In genomic region chr21:45640888-45641479, GRCh38 we compare ENCODE assay signal across 8 cellular contexts. TPM values are rescaled to one million over a fixed set of nuclear protein-coding genes. Genes with fewer than 3 reads are reported as not detected.
DNase-seq lines count a peak whose midpoint lies in the region; ATAC-seq and TF ChIP-seq lines count a peak whose summit lies in the region.

No MANE protein-coding gene starts in this region.

- ATAC-seq in HG03457 (IDR thresholded peaks at IDR 0.05; ENCODE audit: unreplicated experiment) (no peak), SK-N-SH treated with all-trans-retinoic acid at 6 μM for 48 hours (no peak), GM21381 (IDR thresholded peaks at IDR 0.05; ENCODE audit: unreplicated experiment) (no peak)

- TF ChIP-seq CTCF in astrocyte of the spinal cord (IDR thresholded peaks at IDR 0.05; ENCODE audit: low read depth, low read length), result peak; percentile 18

- peaks cover 0 to 4% (median 4%) of the 10 kb centered on the region in 3 donors for H3K36me3 Mint-ChIP-seq in CD8-positive, alpha-beta memory T cell

- H3K9me3 ChIP-seq in CD8-positive, alpha-beta memory T cell (ENCODE audit: low read length), result no peaks in the 10 kb centered on the region
- no peaks in the 10 kb centered on the region for H3K9me3 ChIP-seq in mesodermal cell (ENCODE audit: control insufficient read depth, low read length)

- no peak overlapping the region for H3K27ac ChIP-seq in CD8-positive, alpha-beta memory T cell (ENCODE audit: low read depth, low read length)
- peak overlapping the region; percentile 49 for H3K27ac ChIP-seq in mesodermal cell (ENCODE audit: low read depth, low read length, severe bottlenecking)

- peaks cover 0 to 5% (median 4%) of the 10 kb centered on the region in 5 donors for H3K9me3 Mint-ChIP-seq in CD8-positive, alpha-beta memory T cell

- no peak for DNase-seq in CD8-positive, alpha-beta memory T cell
- DNase-seq in H7 (peak; percentile 92), astrocyte of the spinal cord (ENCODE audit: low read depth, low spot score) (peak; percentile 64)
- DNase-seq in stimulated activated CD4-positive, alpha-beta T cell treated with anti-CD3 and anti-CD28 coated beads, Interleukin-4, amount 100 ng/mL, for 1 hour, result no peak

- 25 to 27% methylated on average over 16 to 21 of the region's 23 CpGs for WGBS in mesodermal cell (ENCODE audit: insufficient coverage in 2 of 2), 2 experiments

- peaks cover 11 to 24% (median 20%) of the 10 kb centered on the region in 3 donors for H3K4me1 Mint-ChIP-seq in CD8-positive, alpha-beta memory T cell

- H3K27ac Mint-ChIP-seq in CD8-positive, alpha-beta memory T cell, result peak overlapping the region in 3 of 8 donors; percentile 4 to 61 (median 23)

- no peaks in the 10 kb centered on the region for H3K36me3 ChIP-seq in CD8-positive, alpha-beta memory T cell (ENCODE audit: insufficient read depth, low read length)
- H3K36me3 ChIP-seq in H7 (replicated peaks; ENCODE audit: control insufficient read depth, insufficient read depth, low read length) (no peaks in the 10 kb centered on the region), mesodermal cell (ENCODE audit: control insufficient read depth, insufficient read depth, low read length) (no peaks in the 10 kb centered on the region)

- peaks cover 25% of the 10 kb centered on the region for H3K4me1 ChIP-seq in CD8-positive, alpha-beta memory T cell (ENCODE audit: insufficient read depth, low read length)
- peaks cover 10% of the 10 kb centered on the region for H3K4me1 ChIP-seq in mesodermal cell (ENCODE audit: control insufficient read depth, insufficient read depth, low read length, poor library complexity, severe bottlenecking)

- POLR2A ChIA-PET in CD8-positive, alpha-beta memory T cell (lab: Charles Lee), result interaction anchor here (0.6 kb wide), 2 partner anchors 97 to 302 kb away, joined by 3 to 4 read pairs; no protein-coding TSS in a partner anchor

- H3K27me3 ChIP-seq in CD8-positive, alpha-beta memory T cell (ENCODE audit: insufficient read depth, low read length, poor library complexity, severe bottlenecking), result peaks cover 11% of the 10 kb centered on the region
- H3K27me3 ChIP-seq in H7 (ENCODE audit: control insufficient read depth, insufficient read depth, low read length), result peaks cover 28% of the 10 kb centered on the region

- CTCF ChIA-PET in CD8-positive, alpha-beta memory T cell (lab: Charles Lee), result no interaction called here

- peaks cover 24 to 30% of the 10 kb centered on the region in 2 donors for H3K27me3 Mint-ChIP-seq in CD8-positive, alpha-beta memory T cell

- no peak overlapping the region for H3K4me3 ChIP-seq in CD8-positive, alpha-beta memory T cell (ENCODE audit: low read length)
- H3K4me3 ChIP-seq in H7 (ENCODE audit: insufficient read depth, low read depth, low read length), result no peak overlapping the region
- no peak overlapping the region for H3K4me3 ChIP-seq in astrocyte of the spinal cord (ENCODE audit: low read depth, low read length)
- no peak overlapping the region for H3K4me3 ChIP-seq in mesodermal cell (ENCODE audit: extremely low read depth, insufficient read depth, low read length, poor library complexity, severe bottlenecking)

- H3K4me3 Mint-ChIP-seq in CD8-positive, alpha-beta memory T cell, result peak overlapping the region; percentile 9 to 83 (median 40)

- in situ Hi-C loops in astrocyte of the spinal cord (cut with HindIII; ENCODE audit: low sequenced_read_pairs), result no loop called here

TF ChIP-seq in SK-N-SH treated with all-trans-retinoic acid at 6 μM for 48 hours, 23 proteins besides CTCF, POLR2A, EP300 and RAD21:
- TF ChIP-seq TSHZ2 (CRISPR knock-in tag; IDR thresholded peaks at IDR 0.05) (no peak), RARB (CRISPR knock-in tag; IDR thresholded peaks at IDR 0.05) (no peak)

RNA-seq across cellular contexts. Expression of gene PCBP3, which starts 2.5 kb away (rescaled TPM):
- total RNA-seq in CD8-positive, alpha-beta memory T cell, result under 1 TPM; 0.31 to 0.35 TPM
- polyA plus RNA-seq in CD8-positive, alpha-beta memory T cell, result 0.38 TPM
- 1.8 and 8.0 TPM in 2 replicates for total RNA-seq in H7 (2014; rRNA removed; shearing (Covaris generic))
- 4.9 TPM for polyA plus RNA-seq in mesodermal cell (2013, experiment 1 of 2)
- 3.1 TPM for polyA plus RNA-seq in mesodermal cell (2013, experiment 2 of 2)

Comparison
In these comparisons a context has a peak if more than half of its experiments do, and no peak if none do; other contexts are left out.
1. DNase-seq: peak in H7 (single experiment) and astrocyte of the spinal cord (single experiment); none in CD8-positive, alpha-beta memory T cell (0 of 5) and stimulated activated CD4-positive, alpha-beta T cell treated with anti-CD3 and anti-CD28 coated beads, Interleukin-4, amount 100 ng/mL, for 1 hour (single experiment).